ENCODE assay signal across 7 cellular contexts in genomic region chr2:201235865-201236811, GRCh38. TPM values are rescaled to one million over a fixed set of nuclear protein-coding genes. Genes with fewer than 3 reads are reported as not detected.
DNase-seq lines count a peak whose midpoint lies in the region; ATAC-seq, FAIRE-seq and TF ChIP-seq lines count a peak whose summit lies in the region.

No MANE protein-coding gene starts in this region.

- DNase-seq in GM04503 (ENCODE audit: low read depth) (peak; percentile 76), LoVo (ENCODE audit: low spot score) (peak; percentile 23), brain pericyte (ENCODE audit: low read depth, low spot score) (peak; percentile 8), keratinocyte (ENCODE audit: low read depth, low spot score) (no peak)
- DNase-seq in stimulated activated CD4-positive, alpha-beta T cell treated with anti-CD3 and anti-CD28 coated beads, Interleukin-2, amount 100 ng/mL, for 24 hours, result peak; percentile 35 to 44

- H3K9me2 ChIP-seq in SU-DHL-6 (replicated peaks; ENCODE audit: insufficient read depth, low read length), result no peaks in the 10 kb centered on the region

- H3K4me1 ChIP-seq in keratinocyte (ENCODE audit: control insufficient read depth, extremely low read depth, insufficient read depth, low read length), result peaks cover 32% of the 10 kb centered on the region

- peak overlapping the region; percentile 89 for H3K4me2 ChIP-seq in SU-DHL-6 (ENCODE audit: low read depth, low read length, poor library complexity, severe bottlenecking)
- peak overlapping the region; percentile 83 for H3K4me2 ChIP-seq in keratinocyte (ENCODE audit: control insufficient read depth, extremely low read depth, insufficient read depth, low read depth, low read length)

- ATAC-seq in GM21367 (IDR thresholded peaks at IDR 0.05; ENCODE audit: unreplicated experiment), result no peak

- H3K36me3 ChIP-seq in SU-DHL-6 (ENCODE audit: low read length) (no peaks in the 10 kb centered on the region), keratinocyte (ENCODE audit: control insufficient read depth in 2 of 2, extremely low read depth in 1 of 2, insufficient read depth in 2 of 2, low read length in 2 of 2) (peaks cover 0 to 3% of the 10 kb centered on the region in 2 experiments)

- H3K9ac ChIP-seq in SU-DHL-6 (ENCODE audit: low read length) (peak overlapping the region; percentile 38), keratinocyte (ENCODE audit: control insufficient read depth, extremely low read depth, insufficient read depth, low read length) (peak overlapping the region; percentile 2)

- peaks cover 19% of the 10 kb centered on the region for H3F3A ChIP-seq in SU-DHL-6 (ENCODE audit: insufficient read depth)

- H3K27ac ChIP-seq in SU-DHL-6 (ENCODE audit: low read depth, low read length) (no peak overlapping the region), keratinocyte (ENCODE audit: control insufficient read depth, insufficient read depth, low read length) (no peak overlapping the region)

- H3K9me3 ChIP-seq in SU-DHL-6 (ENCODE audit: insufficient read depth, low read length) (no peaks in the 10 kb centered on the region), keratinocyte (ENCODE audit: control insufficient read depth, low read depth, low read length) (no peaks in the 10 kb centered on the region)

- FAIRE-seq in keratinocyte (lab: Jason Lieb, UNC), result no peak

- no peaks in the 10 kb centered on the region for H3K9me1 ChIP-seq in keratinocyte (ENCODE audit: control insufficient read depth, extremely low read depth, insufficient read depth, low read length)

- peak overlapping the region; percentile 78 for H3K4me3 ChIP-seq in SU-DHL-6 (ENCODE audit: insufficient read depth, low read length, poor library complexity, severe bottlenecking)
- H3K4me3 ChIP-seq in keratinocyte (ENCODE audit: control insufficient read depth in 2 of 3, extremely low read depth in 1 of 3, insufficient read depth in 2 of 3, low read depth in 1 of 3, low read length in 3 of 3), result peak overlapping the region in 1 of 3 experiments; percentile 21

- H3K79me2 ChIP-seq in SU-DHL-6 (ENCODE audit: insufficient read depth, low read length), result peaks cover 22% of the 10 kb centered on the region
- peaks cover 25% of the 10 kb centered on the region for H3K79me2 ChIP-seq in keratinocyte (ENCODE audit: control insufficient read depth, insufficient read depth, low read length)

- dilution Hi-C loops in keratinocyte (cut with MboI; ENCODE audit: extremely low pct_ligation_motif_present, low sequenced_read_pairs), result no loop called here

- H2AFZ ChIP-seq in SU-DHL-6 (ENCODE audit: low read depth, low read length, severe bottlenecking), result no peak overlapping the region
- H2AFZ ChIP-seq in keratinocyte (ENCODE audit: control insufficient read depth, low read length), result peak overlapping the region; percentile 42

- H4K20me1 ChIP-seq in SU-DHL-6 (ENCODE audit: low read depth, low read length) (no peaks in the 10 kb centered on the region), keratinocyte (ENCODE audit: control insufficient read depth, extremely low read depth, insufficient read depth, low read length) (no peaks in the 10 kb centered on the region)

- peak; percentile 26 for TF ChIP-seq CTCF in SU-DHL-6 (IDR thresholded peaks at IDR 0.05; ENCODE audit: insufficient read depth, low read length, poor library complexity, severe bottlenecking)
- peak; percentile 30 to 54 (median 45) for TF ChIP-seq CTCF in keratinocyte (optimal IDR thresholded peaks at IDR 0.05 in 1 of 3, IDR thresholded peaks at IDR 0.05 in 1 of 3, conservative IDR thresholded peaks at IDR 0.05 in 1 of 3; ENCODE audit: extremely low read depth in 1 of 3, insufficient read depth in 2 of 3, low read length in 3 of 3)

- H3K27me3 ChIP-seq in SU-DHL-6 (ENCODE audit: low read length), result no peaks in the 10 kb centered on the region
- H3K27me3 ChIP-seq in keratinocyte (ENCODE audit: control insufficient read depth, extremely low read depth, insufficient read depth, low read length), result no peaks in the 10 kb centered on the region

RNA-seq across cellular contexts. Expression of gene CASP8, which starts 24.2 kb away (rescaled TPM):
- polyA plus RNA-seq in keratinocyte, result 21.3 to 27.0 TPM (median 22.7 TPM) in 3 replicates
- 17.1 TPM for polyA plus RNA-seq in keratinocyte (2011; ENCODE audit: low read depth)
- 13.5 and 17.3 TPM in 2 replicates for polyA plus RNA-seq in keratinocyte (2011; cell fraction: cytosol; rRNA removed)
- polyA plus RNA-seq in keratinocyte (2011; cell fraction: nucleus; rRNA removed), result 52.2 and 55.1 TPM in 2 replicates
- 16.8 and 18.6 TPM in 2 replicates for polyA plus RNA-seq in keratinocyte (2012; ENCODE audit: low replicate concordance)
- 9.6 to 20.1 TPM (median 18.6 TPM) in 3 replicates for polyA minus RNA-seq in keratinocyte
- 15.3 TPM for polyA minus RNA-seq in keratinocyte (2011; cell fraction: cytosol; rRNA and poly(A)+ RNA removed)
- polyA minus RNA-seq in keratinocyte (2011; cell fraction: nucleus; rRNA and poly(A)+ RNA removed), result 12.1 and 22.7 TPM in 2 replicates

RNA-seq across cellular contexts. Expression of gene CASP10, which starts 53.2 kb away (rescaled TPM):
- 5.0 to 7.1 TPM (median 6.6 TPM) in 3 replicates for polyA plus RNA-seq in keratinocyte
- polyA plus RNA-seq in keratinocyte (2011; ENCODE audit: low read depth), result 2.4 TPM
- polyA plus RNA-seq in keratinocyte (2011; cell fraction: cytosol; rRNA removed), result 3.2 and 5.9 TPM in 2 replicates
- polyA plus RNA-seq in keratinocyte (2011; cell fraction: nucleus; rRNA removed), result 9.4 and 10.9 TPM in 2 replicates
- 2.5 and 3.0 TPM in 2 replicates for polyA plus RNA-seq in keratinocyte (2012; ENCODE audit: low replicate concordance)
- 3.6 to 13.8 TPM (median 13.0 TPM) in 3 replicates for polyA minus RNA-seq in keratinocyte
- 5.6 TPM for polyA minus RNA-seq in keratinocyte (2011; cell fraction: cytosol; rRNA and poly(A)+ RNA removed)
- polyA minus RNA-seq in keratinocyte (2011; cell fraction: nucleus; rRNA and poly(A)+ RNA removed), result 6.8 and 12.0 TPM in 2 replicates
